21 cellular contexts compared by ENCODE assay signal in genomic region chr5:7795311-7795710, GRCh38. TPM values are rescaled to one million over a fixed set of nuclear protein-coding genes. Genes with fewer than 3 reads are reported as not detected.
"Had no signal": no experiment of that assay in that cellular context is flagged by ENCODE, and none has a peak within 500 bp of the region (broad histone marks: within the 10 kb centered on the region; RNA-seq: fewer than 3 reads in every experiment).

No MANE protein-coding gene starts in this region.

- FAIRE-seq: endothelial cell of umbilical vein, islet of Langerhans had no signal

- H3K36me3 ChIP-seq: lower lobe of right lung, thyroid gland had no signal

- ATAC-seq: activated T-helper 17 cell treated with anti-CD3 and anti-CD28 coated beads, Interleukin-2, amount 50 U/mL, for 72 hours; gastroesophageal sphincter; sciatic nerve; SK-N-SH treated with all-trans-retinoic acid at 6 μM for 48 hours had no signal

- H3K4me2 ChIP-seq: smooth muscle cell had no signal

- H3K27me3 ChIP-seq: esophagus muscularis mucosa, gastroesophageal sphincter, thyroid gland had no signal

- DNase-seq: activated B cell treated with CpG ODN at 0.5 μM for 24 hours; activated CD4-positive, alpha-beta memory T cell treated with anti-CD3 and anti-CD28 coated beads for 36 hours; activated CD4-positive, alpha-beta T cell treated with anti-CD3 and anti-CD28 coated beads for 4 hours; activated naive CD4-positive, alpha-beta T cell; activated naive CD8-positive, alpha-beta T cell treated with anti-CD3 and anti-CD28 coated beads for 36 hours; amniotic stem cell; effector CD8-positive, alpha-beta T cell; lower lobe of right lung; stimulated activated CD4-positive, alpha-beta T cell treated with anti-CD3 and anti-CD28 coated beads, Interleukin-4, amount 100 ng/mL, for 1 hour; T-helper 1 cell; T-helper 9 cell; thyroid gland had no signal

- H3K4me1 ChIP-seq: esophagus muscularis mucosa, gastroesophageal sphincter, lower lobe of right lung had no signal

- H3K4me3 ChIP-seq: esophagus muscularis mucosa, gastroesophageal sphincter, lower lobe of right lung, smooth muscle cell, thyroid gland had no signal

- H3K9me3 ChIP-seq: esophagus muscularis mucosa, gastroesophageal sphincter, lower lobe of right lung, thyroid gland had no signal

- H3K27ac ChIP-seq: esophagus muscularis mucosa, gastroesophageal sphincter, lower lobe of right lung had no signal

RNA-seq across cellular contexts. Expression of gene CFAP90, which starts 55.6 kb away (rescaled TPM):
- total RNA-seq: activated B cell treated with CpG ODN at 0.5 μM for 24 hours; activated CD4-positive, alpha-beta memory T cell treated with anti-CD3 and anti-CD28 coated beads for 36 hours; activated naive CD8-positive, alpha-beta T cell treated with anti-CD3 and anti-CD28 coated beads for 36 hours; activated T-helper 17 cell treated with anti-CD3 and anti-CD28 coated beads, Interleukin-2, amount 50 U/mL, for 72 hours; endothelial cell of umbilical vein; osteocyte had no signal
